ENCODE assay signal across 1 cellular context in the genomic region with DNA sequence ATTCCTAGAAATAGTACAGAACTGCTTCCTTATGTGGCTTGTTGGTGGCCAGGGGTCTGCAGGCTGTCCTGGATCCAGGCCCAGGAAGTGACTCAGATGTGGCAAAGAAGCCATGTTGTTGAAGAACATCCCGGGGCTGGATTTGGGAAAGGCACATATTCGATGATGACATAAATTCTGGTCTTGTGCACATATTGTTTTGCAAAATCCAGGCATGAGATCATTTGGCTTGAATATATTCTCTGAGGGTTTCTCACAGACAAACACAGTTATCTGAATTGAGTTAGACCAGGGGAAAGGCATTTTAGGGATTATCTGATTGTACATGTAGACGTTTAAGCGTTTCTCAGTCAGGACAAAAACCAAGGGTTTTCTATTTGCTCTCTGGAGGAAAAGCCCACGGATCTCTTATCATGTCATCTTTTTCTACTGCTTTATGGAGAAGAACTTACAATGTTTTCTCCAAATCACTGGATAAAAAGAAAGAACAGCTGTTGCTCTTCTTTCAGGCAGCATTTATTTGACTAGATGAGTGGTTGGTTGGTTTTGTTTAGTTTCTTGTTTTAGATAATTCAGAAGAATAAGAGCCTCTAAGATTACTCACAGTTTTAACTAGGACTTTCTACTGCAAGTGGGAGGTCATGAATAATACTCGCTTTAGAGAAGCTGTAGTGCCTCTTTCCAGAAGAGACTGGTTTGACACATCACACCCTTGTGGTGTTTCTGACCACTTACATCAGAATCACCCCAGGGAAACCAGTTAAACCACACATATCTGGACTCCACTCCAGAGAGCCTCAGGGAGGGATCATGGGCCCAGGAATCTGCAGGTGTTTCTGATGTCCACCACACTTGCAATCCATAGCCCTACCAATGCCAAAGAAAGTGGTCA.
A peak's percentile ranks its signal among the peaks of the same experiment; 100 is the strongest.
TF ChIP-seq lines count a peak whose summit lies in the region.

No MANE protein-coding gene starts in this region.

TF ChIP-seq in HEK293, 187 proteins besides CTCF, POLR2A, EP300 and RAD21 (continued from another document):
- TF ChIP-seq AEBP2 (tag by site-specific recombination; IDR thresholded peaks at IDR 0.05; ENCODE audit: borderline replicate concordance) (no peak), ZBTB48 (tag by site-specific recombination; IDR thresholded peaks at IDR 0.05) (peak; percentile 71), GLIS2 (tag by site-specific recombination; IDR thresholded peaks at IDR 0.05) (no peak), ZNF146 (tag by site-specific recombination; IDR thresholded peaks at IDR 0.05) (no peak), ZNF248 (tag by site-specific recombination; IDR thresholded peaks at IDR 0.05) (no peak), ZNF426 (tag by site-specific recombination; IDR thresholded peaks at IDR 0.05) (no peak), ZNF518A (tag by site-specific recombination; conservative IDR thresholded peaks at IDR 0.05; ENCODE audit: low read depth) (no peak), ZNF274 (IDR thresholded peaks at IDR 0.05; ENCODE audit: low read length) (no peak), ZNF274 (tag by site-specific recombination; IDR thresholded peaks at IDR 0.05; ENCODE audit: borderline replicate concordance) (no peak), ZNF513 (tag by site-specific recombination; IDR thresholded peaks at IDR 0.05) (no peak), ZNF555 (tag by site-specific recombination; conservative IDR thresholded peaks at IDR 0.05) (no peak), ZNF223 (tag by site-specific recombination; IDR thresholded peaks at IDR 0.05) (no peak), ZBTB21 (tag by site-specific recombination; IDR thresholded peaks at IDR 0.05) (no peak), ZIC2 (tag by site-specific recombination; IDR thresholded peaks at IDR 0.05) (peak; percentile 28; the same call in 1 of the 2 replicates), ZFP69B (tag by site-specific recombination; IDR thresholded peaks at IDR 0.05) (no peak)
- TF ChIP-seq, protein P1, sequence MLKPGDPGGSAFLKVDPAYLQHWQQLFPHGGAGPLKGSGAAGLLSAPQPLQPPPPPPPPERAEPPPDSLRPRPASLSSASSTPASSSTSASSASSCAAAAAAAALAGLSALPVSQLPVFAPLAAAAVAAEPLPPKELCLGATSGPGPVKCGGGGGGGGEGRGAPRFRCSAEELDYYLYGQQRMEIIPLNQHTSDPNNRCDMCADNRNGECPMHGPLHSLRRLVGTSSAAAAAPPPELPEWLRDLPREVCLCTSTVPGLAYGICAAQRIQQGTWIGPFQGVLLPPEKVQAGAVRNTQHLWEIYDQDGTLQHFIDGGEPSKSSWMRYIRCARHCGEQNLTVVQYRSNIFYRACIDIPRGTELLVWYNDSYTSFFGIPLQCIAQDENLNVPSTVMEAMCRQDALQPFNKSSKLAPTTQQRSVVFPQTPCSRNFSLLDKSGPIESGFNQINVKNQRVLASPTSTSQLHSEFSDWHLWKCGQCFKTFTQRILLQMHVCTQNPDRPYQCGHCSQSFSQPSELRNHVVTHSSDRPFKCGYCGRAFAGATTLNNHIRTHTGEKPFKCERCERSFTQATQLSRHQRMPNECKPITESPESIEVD (tag by site-specific recombination; IDR thresholded peaks at IDR 0.05), result peak; percentile 65
TF ChIP-seq in HEK293: peak in this region for 12.
